8 cellular contexts compared by ENCODE assay signal in the genomic region with DNA sequence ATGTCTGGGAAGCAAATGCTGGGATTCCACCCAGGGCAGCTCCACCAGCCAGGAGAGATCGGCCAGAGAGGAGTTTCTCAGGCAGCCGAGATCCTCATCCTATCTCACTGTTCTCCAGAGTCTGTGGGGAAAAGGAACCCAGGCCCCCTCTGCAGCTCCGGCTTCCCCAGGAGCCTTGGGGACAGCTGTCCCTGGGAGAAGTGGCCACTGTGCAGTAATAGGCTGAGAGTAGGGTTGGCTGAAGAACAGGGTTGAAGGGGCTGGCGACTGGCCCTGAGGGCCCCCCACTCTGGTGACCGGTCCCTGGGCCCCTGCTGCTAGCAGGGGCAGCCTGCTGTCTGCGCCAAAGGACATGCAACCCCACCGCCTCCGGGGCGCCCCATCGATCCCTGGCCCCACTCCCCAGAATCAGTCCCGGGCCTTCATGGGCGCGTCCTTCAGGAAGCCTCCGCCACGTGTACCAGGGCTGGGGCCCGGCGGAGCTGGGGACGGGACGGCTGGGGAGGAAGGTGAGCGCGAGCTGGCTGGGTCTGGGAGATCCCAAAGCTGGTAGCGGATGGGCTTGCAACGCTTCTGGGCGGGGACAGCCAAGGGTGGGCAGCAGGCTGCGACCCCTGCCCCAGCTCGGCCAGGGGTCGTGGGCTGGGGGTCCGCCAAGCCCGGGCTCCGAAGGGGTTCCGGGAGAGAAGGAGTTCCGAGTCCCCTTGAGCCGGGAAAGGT. TPM values are rescaled to one million over a fixed set of nuclear protein-coding genes. Genes with fewer than 3 reads are reported as not detected.
DNase-seq lines count a peak whose midpoint lies in the region.

No MANE protein-coding gene starts in this region.

- H2BK12ac ChIP-seq in neuronal stem cell (ENCODE audit: low read length): peak overlapping the region; percentile 68

- no peak overlapping the region for H3K27ac ChIP-seq in neuronal stem cell (replicated peaks; ENCODE audit: low read length)

- H3K4me3 ChIP-seq in neuronal stem cell (ENCODE audit: low read length in 2 of 2): peak overlapping the region; percentile 74 to 80

- H3K23ac ChIP-seq in neuronal stem cell (ENCODE audit: low read depth, low read length, poor library complexity): no peak overlapping the region

- no peak overlapping the region for H3K4ac ChIP-seq in neuronal stem cell (ENCODE audit: low read length)

- peak overlapping the region; percentile 93 for H3K18ac ChIP-seq in neuronal stem cell (ENCODE audit: low read length)

- H3K79me1 ChIP-seq in neuronal stem cell (ENCODE audit: low read depth, low read length): peaks cover 4% of the 10 kb centered on the region

- peak overlapping the region; percentile 76 for H3K9ac ChIP-seq in neuronal stem cell (ENCODE audit: low read depth, low read length, poor library complexity)

- no CpG with 5 or more reads among the region's 33 CpGs for WGBS in neuronal stem cell (ENCODE audit: extremely low coverage in 2 of 2, insufficient read length in 2 of 2, insufficient replicate concordance in 1 of 2), 2 donors

- peak overlapping the region; percentile 93 for H2BK15ac ChIP-seq in neuronal stem cell (ENCODE audit: low read length)

- peaks cover 21 to 22% of the 10 kb centered on the region in 2 donors for H3K4me1 ChIP-seq in neuronal stem cell (ENCODE audit: control insufficient read depth in 2 of 2, insufficient read depth in 1 of 2, low read depth in 1 of 2, low read length in 2 of 2)

- H4K8ac ChIP-seq in neuronal stem cell (ENCODE audit: low read depth, low read length): no peak overlapping the region

- H3K14ac ChIP-seq in neuronal stem cell (ENCODE audit: low read length): peak overlapping the region; percentile 82

- DNase-seq in DMS 273 (lab: John Stamatoyannopoulos, UW; ENCODE audit: unreplicated experiment) (peak; percentile 63), DMS 273 treated with DMSO at 0.1 percent for 48 hours (lab: John Stamatoyannopoulos, UW) (no peak), T-helper 9 cell (peak; percentile 14), fibroblast of gingiva (ENCODE audit: low read depth) (peak; percentile 0), neuronal stem cell (ENCODE audit: low spot score) (no peak), HCEC 1CT (no peak), NCI-H526 treated with DMSO at 0.1 percent for 48 hours (lab: John Stamatoyannopoulos, UW) (no peak), dermis blood vessel endothelial cell (no peak)

- H2BK120ac ChIP-seq in neuronal stem cell (ENCODE audit: low read depth, low read length): no peak overlapping the region

- peaks cover 0 to 9% (median 0%) of the 10 kb centered on the region in 3 experiments for H3K27me3 ChIP-seq in neuronal stem cell (ENCODE audit: control insufficient read depth in 3 of 3, insufficient read depth in 3 of 3, low read depth in 1 of 3, low read length in 3 of 3)

- H3K9me3 ChIP-seq in neuronal stem cell (replicated peaks in 1 of 2; ENCODE audit: control insufficient read depth in 2 of 2, insufficient read depth in 1 of 2, low read depth in 1 of 2, low read length in 2 of 2): no peaks in the 10 kb centered on the region

- H3K36me3 ChIP-seq in neuronal stem cell (replicated peaks in 1 of 2; ENCODE audit: control insufficient read depth in 2 of 2, insufficient read depth in 2 of 2, low read length in 2 of 2): no peaks in the 10 kb centered on the region

- peak overlapping the region; percentile 89 for H2AFZ ChIP-seq in neuronal stem cell (ENCODE audit: low read length)

- peak overlapping the region; percentile 92 for H3K4me2 ChIP-seq in neuronal stem cell (ENCODE audit: insufficient read depth, low read length, poor library complexity, severe bottlenecking)

- H4K91ac ChIP-seq in neuronal stem cell (ENCODE audit: low read depth, low read length, poor library complexity): no peak overlapping the region

- H2AK5ac ChIP-seq in neuronal stem cell (ENCODE audit: low read depth, low read length): peak overlapping the region; percentile 94

- peak overlapping the region; percentile 77 for H2BK5ac ChIP-seq in neuronal stem cell (ENCODE audit: low read length)

RNA-seq across cellular contexts. Expression of a gene that starts 44.0 kb away (rescaled TPM):
- 33.7 TPM for polyA plus RNA-seq in neuronal stem cell (2013, experiment 1 of 2)
- 32.9 TPM for polyA plus RNA-seq in neuronal stem cell (2013, experiment 2 of 2)
- 24.7 and 34.0 TPM in 2 replicates for total RNA-seq in dermis blood vessel endothelial cell

Comparison
In these comparisons a context has a peak if more than half of its experiments do, and no peak if none do; other contexts are left out.
1. DNase-seq: peak in DMS 273 (single experiment), T-helper 9 cell (single experiment) and fibroblast of gingiva (single experiment); none in DMS 273 treated with DMSO at 0.1 percent for 48 hours (single experiment), neuronal stem cell (single experiment), HCEC 1CT (single experiment), NCI-H526 treated with DMSO at 0.1 percent for 48 hours (single experiment) and dermis blood vessel endothelial cell (single experiment).